8 cellular contexts compared by ENCODE assay signal in the genomic region with DNA sequence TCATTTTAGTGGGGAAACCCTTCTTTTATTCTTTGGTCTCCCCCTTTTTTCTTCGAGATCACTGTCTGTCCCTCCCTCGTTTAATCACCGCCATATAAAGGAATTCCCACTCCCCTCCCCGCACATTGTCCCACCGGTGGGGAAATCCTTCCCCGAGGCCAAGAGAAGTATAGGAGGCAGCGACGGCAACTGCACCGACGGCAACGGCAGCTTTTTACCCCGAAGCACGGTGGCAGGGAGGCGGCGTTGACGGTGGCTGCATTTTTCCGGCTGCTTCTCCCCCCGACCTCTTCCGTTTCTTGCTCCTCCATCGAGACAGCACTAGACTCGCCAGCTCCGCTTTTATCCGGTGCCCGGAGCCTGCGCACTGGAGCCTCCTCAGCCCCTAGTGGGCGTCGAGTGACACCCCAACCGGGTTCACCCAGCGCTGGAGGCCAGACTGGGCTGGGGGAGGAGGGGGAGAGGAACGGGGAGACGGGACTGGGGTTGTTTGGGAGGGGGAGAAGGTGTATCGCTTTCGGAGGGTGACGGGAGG. TPM values are rescaled to one million over a fixed set of nuclear protein-coding genes. Genes with fewer than 3 reads are reported as not detected.
DNase-seq lines count a peak whose midpoint lies in the region; ATAC-seq and TF ChIP-seq lines count a peak whose summit lies in the region.

No MANE protein-coding gene starts in this region.

- H3K27me3 ChIP-seq in GM23248 (replicated peaks; ENCODE audit: insufficient read depth) (no peaks in the 10 kb centered on the region), RWPE2 (ENCODE audit: insufficient read depth, poor library complexity, severe bottlenecking) (no peaks in the 10 kb centered on the region), neural progenitor cell (no peaks in the 10 kb centered on the region), stomach smooth muscle (ENCODE audit: control insufficient read depth in 1 of 2, insufficient read depth in 2 of 2, low read length in 2 of 2) (no peaks in the 10 kb centered on the region)

- peaks cover 28% of the 10 kb centered on the region for H3K4me1 Mint-ChIP-seq in neural progenitor cell

- H3K9me2 ChIP-seq in GM23248 (ENCODE audit: insufficient read depth): no peaks in the 10 kb centered on the region

- peaks cover 31% of the 10 kb centered on the region for H3K4me1 ChIP-seq in GM23248 (ENCODE audit: insufficient read depth)
- peaks cover 21% of the 10 kb centered on the region for H3K4me1 ChIP-seq in RWPE2 (ENCODE audit: insufficient read depth, poor library complexity, severe bottlenecking)
- peaks cover 31% of the 10 kb centered on the region for H3K4me1 ChIP-seq in neural progenitor cell
- H3K4me1 ChIP-seq in stomach smooth muscle (ENCODE audit: control insufficient read depth, insufficient read depth, low read length): peaks cover 10% of the 10 kb centered on the region

- peaks cover 53% of the 10 kb centered on the region for H3F3A ChIP-seq in GM23248 (ENCODE audit: insufficient read depth)
- peaks cover 27% of the 10 kb centered on the region for H3F3A ChIP-seq in neural progenitor cell (ENCODE audit: low read depth)

- H2AFZ ChIP-seq in GM23248 (peak overlapping the region; percentile 86), neural progenitor cell (replicated peaks) (no peak overlapping the region)

- H4K20me1 ChIP-seq in GM23248 (ENCODE audit: insufficient read depth): peaks cover 9% of the 10 kb centered on the region; the same call in 1 of the 2 replicates
- H4K20me1 ChIP-seq in neural progenitor cell (ENCODE audit: low read depth): peaks cover 27% of the 10 kb centered on the region

- H3K9me3 ChIP-seq in GM23248 (ENCODE audit: low read depth) (no peaks in the 10 kb centered on the region), RWPE2 (ENCODE audit: severe bottlenecking) (no peaks in the 10 kb centered on the region), neural progenitor cell (ENCODE audit: low read depth) (no peaks in the 10 kb centered on the region), stomach smooth muscle (ENCODE audit: control insufficient read depth in 2 of 2, low read length in 2 of 2) (no peaks in the 10 kb centered on the region)

- peaks cover 47% of the 10 kb centered on the region for H3K79me2 ChIP-seq in GM23248 (ENCODE audit: insufficient read depth)
- H3K79me2 ChIP-seq in neural progenitor cell (ENCODE audit: low read depth): peaks cover 43% of the 10 kb centered on the region

- H3K9ac ChIP-seq in GM23248 (peak overlapping the region; percentile 99), neural progenitor cell (peak overlapping the region; percentile 100), stomach smooth muscle (ENCODE audit: low read length in 2 of 2) (peak overlapping the region; percentile 98 to 100)

- peaks cover 4% of the 10 kb centered on the region for H3K9me3 Mint-ChIP-seq in neural progenitor cell

- peak overlapping the region; percentile 100 for H3K27ac Mint-ChIP-seq in neural progenitor cell

- peak; percentile 20; the same call in 1 of the 2 replicates for TF ChIP-seq CTCF in LNCAP (IDR thresholded peaks at IDR 0.05)
- TF ChIP-seq CTCF in RWPE2 (IDR thresholded peaks at IDR 0.05; ENCODE audit: poor library complexity, severe bottlenecking): peak; percentile 22
- peak; percentile 56 for TF ChIP-seq CTCF in foreskin fibroblast (IDR thresholded peaks at IDR 0.05; ENCODE audit: low read depth, low read length)
- peak; percentile 60 for TF ChIP-seq CTCF in neural progenitor cell (IDR thresholded peaks at IDR 0.05)

- ATAC-seq in RWPE2 (ENCODE audit: low read depth): peak; percentile 62

- peaks cover 30% of the 10 kb centered on the region for H3K36me3 Mint-ChIP-seq in neural progenitor cell

- WGBS in GM23248 (ENCODE audit: low coverage in 1 of 2, low lambda C conversion rate in 2 of 2, missing lambda C conversion rate in 2 of 2), 2 experiments: 1% methylated on average over 31 to 34 of the region's 34 CpGs

- peaks cover 19% of the 10 kb centered on the region for H3K27me3 Mint-ChIP-seq in neural progenitor cell (ENCODE audit: insufficient read depth, low read depth)

- H3K36me3 ChIP-seq in GM23248 (ENCODE audit: low read depth): 0 out of 2 replicates have a peak, but pooled peaks cover under 1% of the 10 kb centered on the region
- H3K36me3 ChIP-seq in RWPE2 (ENCODE audit: low read depth): peaks cover 22% of the 10 kb centered on the region
- H3K36me3 ChIP-seq in neural progenitor cell: no peaks in the 10 kb centered on the region
- no peaks in the 10 kb centered on the region for H3K36me3 ChIP-seq in stomach smooth muscle (ENCODE audit: control insufficient read depth in 2 of 2, insufficient read depth in 2 of 2, low read length in 2 of 2)

- H3K4me3 ChIP-seq in GM23248 (peak overlapping the region; percentile 99), RWPE2 (ENCODE audit: severe bottlenecking) (peak overlapping the region; percentile 59), foreskin fibroblast (ENCODE audit: low read depth in 1 of 2, low read length in 2 of 2) (peak overlapping the region; percentile 90 to 98), neural progenitor cell (peak overlapping the region; percentile 73), stomach smooth muscle (ENCODE audit: low read length in 2 of 2) (peak overlapping the region; percentile 85 to 99)

- DNase-seq in EL: peak; percentile 93
- peak; percentile 98 for DNase-seq in GM23248
- DNase-seq in RWPE2 (ENCODE audit: low spot score): peak; percentile 92
- DNase-seq in activated gamma-delta T cell treated with Interleukin-2 at 50 U/mL for 16 hours: peak; percentile 95
- peak; percentile 94 to 98 for DNase-seq in foreskin fibroblast
- DNase-seq in neural progenitor cell (ENCODE audit: low spot score): peak; percentile 97

- in situ Hi-C loops in GM23248 (cut with MboI): no loop called here

- H3K4me2 ChIP-seq in GM23248 (ENCODE audit: unreplicated experiment): peak overlapping the region; percentile 92
- H3K4me2 ChIP-seq in neural progenitor cell: peak overlapping the region; percentile 96

- H3K27ac ChIP-seq in GM23248 (peak overlapping the region; percentile 99), RWPE2 (ENCODE audit: poor library complexity, severe bottlenecking) (peak overlapping the region; percentile 94), neural progenitor cell (peak overlapping the region; percentile 100), stomach smooth muscle (ENCODE audit: low read length) (peak overlapping the region; percentile 100)

- H3K4me3 Mint-ChIP-seq in neural progenitor cell: peak overlapping the region; percentile 100

RNA-seq across cellular contexts. Expression of gene KMT2E, which starts 0.7 kb away (rescaled TPM):
- total RNA-seq in GM23248 (2014; rRNA removed; shearing (Covaris generic)): 29.1 and 30.7 TPM in 2 replicates
- polyA plus RNA-seq in GM23248 (2016; fragmentation: Nextera tagmentation; extraction: Ambion mirVana): 63.2 and 63.5 TPM in 2 replicates
- total RNA-seq in neural progenitor cell (ENCODE audit: low replicate concordance): 87.7 and 124 TPM in 2 replicates

Comparison
In these comparisons a context has a peak if more than half of its experiments do, and no peak if none do; other contexts are left out.
1. Peak in every context shown above with its lines: DNase-seq, ATAC-seq, H3K4me3 ChIP-seq and H3K27ac ChIP-seq.